Comparison of ENCODE assay signal across 1 cellular context in the genomic region with DNA sequence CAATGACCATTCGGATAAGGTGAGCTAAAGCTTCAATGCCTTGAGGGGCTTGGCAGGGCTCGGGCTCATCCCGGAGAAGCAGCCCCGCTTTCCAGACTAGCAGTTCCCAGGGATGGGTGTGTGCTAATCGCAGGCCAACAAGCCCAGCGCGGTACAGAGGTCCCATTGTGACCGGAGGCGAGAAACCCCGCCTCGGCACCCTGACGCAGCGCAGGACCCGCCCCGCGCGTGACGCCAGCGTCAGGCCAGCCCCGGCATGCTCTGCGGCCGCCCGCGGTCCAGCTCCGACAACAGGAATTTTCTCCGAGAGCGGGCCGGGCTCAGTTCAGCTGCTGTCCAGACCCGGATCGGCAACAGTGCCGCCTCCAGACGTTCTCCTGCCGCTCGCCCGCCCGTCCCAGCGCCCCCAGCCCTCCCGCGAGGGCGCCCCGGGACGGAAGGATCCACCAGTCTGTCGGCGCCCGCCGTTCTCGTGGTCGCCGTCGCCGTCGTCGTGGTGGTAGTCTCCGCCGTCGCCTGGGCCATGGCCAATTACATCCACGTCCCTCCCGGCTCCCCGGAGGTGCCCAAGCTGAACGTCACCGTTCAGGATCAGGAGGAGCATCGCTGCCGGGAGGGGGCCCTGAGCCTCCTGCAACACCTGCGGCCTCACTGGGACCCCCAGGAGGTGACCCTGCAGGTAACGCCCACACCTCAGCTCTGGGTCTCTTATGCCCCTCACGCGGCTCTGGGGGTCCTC.
TF ChIP-seq lines count a peak whose summit lies in the region.

A gene with protein sequence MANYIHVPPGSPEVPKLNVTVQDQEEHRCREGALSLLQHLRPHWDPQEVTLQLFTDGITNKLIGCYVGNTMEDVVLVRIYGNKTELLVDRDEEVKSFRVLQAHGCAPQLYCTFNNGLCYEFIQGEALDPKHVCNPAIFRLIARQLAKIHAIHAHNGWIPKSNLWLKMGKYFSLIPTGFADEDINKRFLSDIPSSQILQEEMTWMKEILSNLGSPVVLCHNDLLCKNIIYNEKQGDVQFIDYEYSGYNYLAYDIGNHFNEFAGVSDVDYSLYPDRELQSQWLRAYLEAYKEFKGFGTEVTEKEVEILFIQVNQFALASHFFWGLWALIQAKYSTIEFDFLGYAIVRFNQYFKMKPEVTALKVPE (plus strand): TSS at position 264 of the 739 bp plus-strand sequence. CDS start 260 bp downstream, at position 524.

TF ChIP-seq in HEK293, 187 proteins besides CTCF, POLR2A, EP300 and RAD21 (continued from another document and continues in another):
- TF ChIP-seq PRDM10 (tag by site-specific recombination; IDR thresholded peaks at IDR 0.05) (no peak), SCRT2 (tag by site-specific recombination; IDR thresholded peaks at IDR 0.05) (peak; percentile 72), ATF2 (tag by site-specific recombination; IDR thresholded peaks at IDR 0.05; ENCODE audit: low read depth) (no peak), ZNF18 (tag by site-specific recombination; IDR thresholded peaks at IDR 0.05) (no peak), ZNF140 (tag by site-specific recombination; IDR thresholded peaks at IDR 0.05) (no peak), ZNF501 (tag by site-specific recombination; IDR thresholded peaks at IDR 0.05) (peak; percentile 91), ZNF214 (tag by site-specific recombination; IDR thresholded peaks at IDR 0.05; ENCODE audit: borderline replicate concordance) (no peak), MEIS1 (CRISPR knock-in tag; IDR thresholded peaks at IDR 0.05; ENCODE audit: borderline replicate concordance) (no peak), ZNF701 (tag by site-specific recombination; IDR thresholded peaks at IDR 0.05) (no peak), ZNF529 (tag by site-specific recombination; IDR thresholded peaks at IDR 0.05; ENCODE audit: insufficient replicate concordance) (no peak), ZNF366 (tag by site-specific recombination; conservative IDR thresholded peaks at IDR 0.05) (no peak), YY2 (tag by site-specific recombination; IDR thresholded peaks at IDR 0.05) (no peak), WT1 (tag by site-specific recombination; IDR thresholded peaks at IDR 0.05) (no peak), ZNF423 (tag by site-specific recombination; IDR thresholded peaks at IDR 0.05) (no peak), ZNF549 (tag by site-specific recombination; IDR thresholded peaks at IDR 0.05) (no peak), ZNF544 (tag by site-specific recombination; IDR thresholded peaks at IDR 0.05) (no peak), ZNF19 (tag by site-specific recombination; IDR thresholded peaks at IDR 0.05; ENCODE audit: low read depth) (no peak), ZNF610 (tag by site-specific recombination; IDR thresholded peaks at IDR 0.05; ENCODE audit: borderline replicate concordance) (peak; percentile 33; the same call in 1 of the 2 replicates), ZNF324 (tag by site-specific recombination; IDR thresholded peaks at IDR 0.05) (peak; percentile 51; the same call in 1 of the 2 replicates), AEBP2 (tag by site-specific recombination; IDR thresholded peaks at IDR 0.05; ENCODE audit: borderline replicate concordance) (no peak), ZNF239 (tag by site-specific recombination; IDR thresholded peaks at IDR 0.05) (0 out of 2 replicates have a peak, but pooled peaks have one; percentile 55), ZNF221 (tag by site-specific recombination; IDR thresholded peaks at IDR 0.05; ENCODE audit: borderline replicate concordance) (no peak), ZNF677 (tag by site-specific recombination; IDR thresholded peaks at IDR 0.05) (no peak), ZNF202 (tag by site-specific recombination; IDR thresholded peaks at IDR 0.05; ENCODE audit: borderline replicate concordance) (no peak), ZNF621 (tag by site-specific recombination; IDR thresholded peaks at IDR 0.05) (no peak), ZNF513 (tag by site-specific recombination; IDR thresholded peaks at IDR 0.05) (no peak), ZNF473 (tag by site-specific recombination; IDR thresholded peaks at IDR 0.05) (no peak), ZNF274 (IDR thresholded peaks at IDR 0.05; ENCODE audit: low read length) (no peak), ZNF274 (tag by site-specific recombination; IDR thresholded peaks at IDR 0.05; ENCODE audit: borderline replicate concordance) (no peak)
- TF ChIP-seq, protein P1, sequence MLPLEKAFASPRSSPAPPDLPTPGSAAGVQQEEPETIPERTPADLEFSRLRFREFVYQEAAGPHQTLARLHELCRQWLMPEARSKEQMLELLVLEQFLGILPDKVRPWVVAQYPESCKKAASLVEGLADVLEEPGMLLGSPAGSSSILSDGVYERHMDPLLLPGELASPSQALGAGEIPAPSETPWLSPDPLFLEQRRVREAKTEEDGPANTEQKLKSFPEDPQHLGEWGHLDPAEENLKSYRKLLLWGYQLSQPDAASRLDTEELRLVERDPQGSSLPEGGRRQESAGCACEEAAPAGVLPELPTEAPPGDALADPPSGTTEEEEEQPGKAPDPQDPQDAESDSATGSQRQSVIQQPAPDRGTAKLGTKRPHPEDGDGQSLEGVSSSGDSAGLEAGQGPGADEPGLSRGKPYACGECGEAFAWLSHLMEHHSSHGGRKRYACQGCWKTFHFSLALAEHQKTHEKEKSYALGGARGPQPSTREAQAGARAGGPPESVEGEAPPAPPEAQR (tag by site-specific recombination; IDR thresholded peaks at IDR 0.05), result no peak
- TF ChIP-seq, protein P2, sequence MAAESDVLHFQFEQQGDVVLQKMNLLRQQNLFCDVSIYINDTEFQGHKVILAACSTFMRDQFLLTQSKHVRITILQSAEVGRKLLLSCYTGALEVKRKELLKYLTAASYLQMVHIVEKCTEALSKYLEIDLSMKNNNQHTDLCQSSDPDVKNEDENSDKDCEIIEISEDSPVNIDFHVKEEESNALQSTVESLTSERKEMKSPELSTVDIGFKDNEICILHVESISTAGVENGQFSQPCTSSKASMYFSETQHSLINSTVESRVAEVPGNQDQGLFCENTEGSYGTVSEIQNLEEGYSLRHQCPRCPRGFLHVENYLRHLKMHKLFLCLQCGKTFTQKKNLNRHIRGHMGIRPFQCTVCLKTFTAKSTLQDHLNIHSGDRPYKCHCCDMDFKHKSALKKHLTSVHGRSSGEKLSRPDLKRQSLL (tag by site-specific recombination; IDR thresholded peaks at IDR 0.05), result no peak
- TF ChIP-seq, protein P3, sequence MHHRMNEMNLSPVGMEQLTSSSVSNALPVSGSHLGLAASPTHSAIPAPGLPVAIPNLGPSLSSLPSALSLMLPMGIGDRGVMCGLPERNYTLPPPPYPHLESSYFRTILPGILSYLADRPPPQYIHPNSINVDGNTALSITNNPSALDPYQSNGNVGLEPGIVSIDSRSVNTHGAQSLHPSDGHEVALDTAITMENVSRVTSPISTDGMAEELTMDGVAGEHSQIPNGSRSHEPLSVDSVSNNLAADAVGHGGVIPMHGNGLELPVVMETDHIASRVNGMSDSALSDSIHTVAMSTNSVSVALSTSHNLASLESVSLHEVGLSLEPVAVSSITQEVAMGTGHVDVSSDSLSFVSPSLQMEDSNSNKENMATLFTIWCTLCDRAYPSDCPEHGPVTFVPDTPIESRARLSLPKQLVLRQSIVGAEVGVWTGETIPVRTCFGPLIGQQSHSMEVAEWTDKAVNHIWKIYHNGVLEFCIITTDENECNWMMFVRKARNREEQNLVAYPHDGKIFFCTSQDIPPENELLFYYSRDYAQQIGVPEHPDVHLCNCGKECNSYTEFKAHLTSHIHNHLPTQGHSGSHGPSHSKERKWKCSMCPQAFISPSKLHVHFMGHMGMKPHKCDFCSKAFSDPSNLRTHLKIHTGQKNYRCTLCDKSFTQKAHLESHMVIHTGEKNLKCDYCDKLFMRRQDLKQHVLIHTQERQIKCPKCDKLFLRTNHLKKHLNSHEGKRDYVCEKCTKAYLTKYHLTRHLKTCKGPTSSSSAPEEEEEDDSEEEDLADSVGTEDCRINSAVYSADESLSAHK (tag by site-specific recombination; IDR thresholded peaks at IDR 0.05), result peak; percentile 34; the same call in 1 of the 2 replicates
- TF ChIP-seq, protein P4, sequence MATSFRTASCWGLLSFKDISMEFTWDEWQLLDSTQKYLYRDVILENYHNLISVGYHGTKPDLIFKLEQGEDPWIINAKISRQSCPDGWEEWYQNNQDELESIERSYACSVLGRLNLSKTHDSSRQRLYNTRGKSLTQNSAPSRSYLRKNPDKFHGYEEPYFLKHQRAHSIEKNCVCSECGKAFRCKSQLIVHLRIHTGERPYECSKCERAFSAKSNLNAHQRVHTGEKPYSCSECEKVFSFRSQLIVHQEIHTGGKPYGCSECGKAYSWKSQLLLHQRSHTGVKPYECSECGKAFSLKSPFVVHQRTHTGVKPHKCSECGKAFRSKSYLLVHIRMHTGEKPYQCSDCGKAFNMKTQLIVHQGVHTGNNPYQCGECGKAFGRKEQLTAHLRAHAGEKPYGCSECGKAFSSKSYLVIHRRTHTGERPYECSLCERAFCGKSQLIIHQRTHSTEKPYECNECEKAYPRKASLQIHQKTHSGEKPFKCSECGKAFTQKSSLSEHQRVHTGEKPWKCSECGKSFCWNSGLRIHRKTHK (tag by site-specific recombination; IDR thresholded peaks at IDR 0.05), result no peak
- TF ChIP-seq, protein P5, sequence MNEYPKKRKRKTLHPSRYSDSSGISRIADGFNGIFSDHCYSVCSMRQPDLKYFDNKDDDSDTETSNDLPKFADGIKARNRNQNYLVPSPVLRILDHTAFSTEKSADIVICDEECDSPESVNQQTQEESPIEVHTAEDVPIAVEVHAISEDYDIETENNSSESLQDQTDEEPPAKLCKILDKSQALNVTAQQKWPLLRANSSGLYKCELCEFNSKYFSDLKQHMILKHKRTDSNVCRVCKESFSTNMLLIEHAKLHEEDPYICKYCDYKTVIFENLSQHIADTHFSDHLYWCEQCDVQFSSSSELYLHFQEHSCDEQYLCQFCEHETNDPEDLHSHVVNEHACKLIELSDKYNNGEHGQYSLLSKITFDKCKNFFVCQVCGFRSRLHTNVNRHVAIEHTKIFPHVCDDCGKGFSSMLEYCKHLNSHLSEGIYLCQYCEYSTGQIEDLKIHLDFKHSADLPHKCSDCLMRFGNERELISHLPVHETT (tag by site-specific recombination; IDR thresholded peaks at IDR 0.05), result no peak
